ENCODE assay signal across 22 cellular contexts in genomic region chr10:133056651-133057178, GRCh38. TPM values are rescaled to one million over a fixed set of nuclear protein-coding genes. Genes with fewer than 3 reads are reported as not detected.
A peak's percentile ranks its signal among the peaks of the same experiment; 100 is the strongest.
DNase-seq lines count a peak whose midpoint lies in the region; ATAC-seq, FAIRE-seq and TF ChIP-seq lines count a peak whose summit lies in the region.
"Had no signal": no experiment of that assay in that cellular context is flagged by ENCODE, and none has a peak within 500 bp of the region (broad histone marks: within the 10 kb centered on the region; RNA-seq: fewer than 3 reads in every experiment).

No MANE protein-coding gene starts in this region.

- peaks cover 2% of the 10 kb centered on the region for H3K9me3 Mint-ChIP-seq in neural progenitor cell
- H3K9me3 Mint-ChIP-seq: CD8-positive, alpha-beta T cell; GM23338; IgD-negative memory B cell had no signal

- WGBS in A549 (ENCODE audit: missing lambda C conversion rate), result 13% methylated on average over 9 of the region's 19 CpGs

- no peak overlapping the region for H2AFZ ChIP-seq in neural progenitor cell (replicated peaks)
- H2AFZ ChIP-seq: GM23338 had no signal

- ATAC-seq in Right ventricle myocardium inferior (no peak), A549 (peak; percentile 41 to 58; a peak in 4 of 6 replicates), HG02571 (IDR thresholded peaks at IDR 0.05; ENCODE audit: unreplicated experiment) (no peak)
- ATAC-seq: CD8-positive, alpha-beta T cell; GM23338; HCT116 had no signal

- POLR2A ChIA-PET in A549 (lab: Yijun Ruan, JAX), result no interaction called here
- POLR2A ChIA-PET in A673 (lab: Charles Lee; ENCODE audit: low non-redundant PET), result no interaction called here

- peak overlapping the region; percentile 76 for H3K27ac Mint-ChIP-seq in neural progenitor cell
- H3K27ac Mint-ChIP-seq: CD8-positive, alpha-beta T cell; GM23338; HFFc6; IgD-negative memory B cell had no signal

- BruUV-seq in A673 (replicated peaks; lab: Mats Ljungman, UMichigan), result no TSS peak

- TF ChIP-seq RAD21 in A549 (conservative IDR thresholded peaks at IDR 0.05 in 1 of 2, IDR thresholded peaks at IDR 0.05 in 1 of 2), result no peak

- no peak overlapping the region for H3K4me3 Mint-ChIP-seq in neural progenitor cell
- H3K4me3 Mint-ChIP-seq: CD8-positive, alpha-beta T cell; GM23338; HFFc6; IgD-negative memory B cell had no signal

- H3K27ac ChIP-seq in A549, result no peak overlapping the region
- no peak overlapping the region for H3K27ac ChIP-seq in BLaER1
- no peak overlapping the region for H3K27ac ChIP-seq in neural progenitor cell
- H3K27ac ChIP-seq in A673 (ENCODE audit: low read depth, low read length, poor library complexity, severe bottlenecking), result no peak overlapping the region
- H3K27ac ChIP-seq: BLaER1 treated with 17β-estradiol and CSF1 and Interleukin-3, amounts not matched to agents 10 nM and 100 nM had no signal

- H3K9me3 ChIP-seq in A549 (peaks cover 8% of the 10 kb centered on the region; the same call in 1 of the 3 replicates), BLaER1 (no peaks in the 10 kb centered on the region), neural progenitor cell (ENCODE audit: low read depth) (no peaks in the 10 kb centered on the region), A673 (ENCODE audit: low read depth, low read length, poor library complexity, severe bottlenecking) (no peaks in the 10 kb centered on the region)

- H3K4me2 ChIP-seq in A549, result no peak overlapping the region
- H3K4me2 ChIP-seq in BLaER1, result peak overlapping the region; percentile 19; the same call in 1 of the 2 replicates
- no peak overlapping the region for H3K4me2 ChIP-seq in neural progenitor cell
- H3K4me2 ChIP-seq: GM23338 had no signal

- TF ChIP-seq POLR2A in A549 (IDR thresholded peaks at IDR 0.05; ENCODE audit: low read length), result no peak

- CTCF ChIA-PET in A549 (lab: Yijun Ruan, JAX), result no interaction called here
- CTCF ChIA-PET in A673 (lab: Charles Lee), result no interaction called here

- no peaks in the 10 kb centered on the region for H3K4me1 ChIP-seq in A549
- peaks cover 57% of the 10 kb centered on the region for H3K4me1 ChIP-seq in BLaER1
- H3K4me1 ChIP-seq in neural progenitor cell, result no peaks in the 10 kb centered on the region
- no peaks in the 10 kb centered on the region for H3K4me1 ChIP-seq in A673 (ENCODE audit: insufficient read depth, low read length, poor library complexity, severe bottlenecking)

- H3K36me3 Mint-ChIP-seq in neural progenitor cell, result no peaks in the 10 kb centered on the region
- H3K36me3 Mint-ChIP-seq: CD8-positive, alpha-beta T cell; IgD-negative memory B cell had no signal

- TF ChIP-seq CTCF in A549 (IDR thresholded peaks at IDR 0.05) (no peak), neural progenitor cell (IDR thresholded peaks at IDR 0.05) (no peak), A673 (conservative IDR thresholded peaks at IDR 0.05; ENCODE audit: low read depth, low read length) (no peak)

- H3K27me3 Mint-ChIP-seq in neural progenitor cell (ENCODE audit: insufficient read depth, low read depth), result peaks cover 21% of the 10 kb centered on the region

- intact Hi-C loops in Right ventricle myocardium inferior (cut with DNase I), result no loop called here
- intact Hi-C loops in cardiac septum (cut with DNase I), result no loop called here
- intact Hi-C loops in A673 (cut with micrococcal nuclease; ENCODE audit: unreplicated experiment), result no loop called here

- H3K36me3 ChIP-seq in BLaER1 (no peaks in the 10 kb centered on the region), neural progenitor cell (no peaks in the 10 kb centered on the region), A673 (ENCODE audit: insufficient read depth, low read length, poor library complexity, severe bottlenecking) (no peaks in the 10 kb centered on the region)
- H3K36me3 ChIP-seq: BLaER1 treated with 17β-estradiol and CSF1 and Interleukin-3, amounts not matched to agents 10 nM and 100 nM had no signal

- H3K9ac ChIP-seq in BLaER1 (no peak overlapping the region), neural progenitor cell (no peak overlapping the region)
- H3K9ac ChIP-seq: BLaER1 treated with 17β-estradiol and CSF1 and Interleukin-3, amounts not matched to agents 10 nM and 100 nM had no signal

- peaks cover 10% of the 10 kb centered on the region; the same call in 1 of the 2 replicates for H4K20me1 ChIP-seq in BLaER1
- no peaks in the 10 kb centered on the region for H4K20me1 ChIP-seq in neural progenitor cell (ENCODE audit: low read depth)

- H3K4me3 ChIP-seq in A549 (no peak overlapping the region), BLaER1 (no peak overlapping the region), neural progenitor cell (no peak overlapping the region), A673 (ENCODE audit: low read depth, low read length, poor library complexity, severe bottlenecking) (no peak overlapping the region)
- H3K4me3 ChIP-seq: BLaER1 treated with 17β-estradiol and CSF1 and Interleukin-3, amounts not matched to agents 10 nM and 100 nM; GM23338 had no signal

- DNase-seq in Right ventricle myocardium inferior (ENCODE audit: missing footprints), result peak; percentile 57
- DNase-seq in cardiac septum (ENCODE audit: low spot score), result no peak
- no peak for DNase-seq in A549 (ENCODE audit: low read depth in 1 of 2, low spot score in 1 of 2)
- no peak for DNase-seq in neural progenitor cell (ENCODE audit: low spot score)
- no peak for DNase-seq in effector CD4-positive, alpha-beta T cell
- DNase-seq in A673 (ENCODE audit: low spot score), result no peak
- DNase-seq: Calu3; CD8-positive, alpha-beta T cell; HFFc6; KBM-7 had no signal

- no peaks in the 10 kb centered on the region for H3F3A ChIP-seq in neural progenitor cell (ENCODE audit: low read depth)

- no peaks in the 10 kb centered on the region for H3K79me2 ChIP-seq in neural progenitor cell (ENCODE audit: low read depth)

- TF ChIP-seq EP300 in A549 (IDR thresholded peaks at IDR 0.05), result no peak

- H3K27me3 ChIP-seq in BLaER1 (no peaks in the 10 kb centered on the region), neural progenitor cell (no peaks in the 10 kb centered on the region), A673 (replicated peaks; ENCODE audit: insufficient read depth, low read depth, low read length, poor library complexity) (no peaks in the 10 kb centered on the region)

- H3K4me1 Mint-ChIP-seq in neural progenitor cell, result peaks cover 21% of the 10 kb centered on the region
- H3K4me1 Mint-ChIP-seq: GM23338 had no signal

- no peak for FAIRE-seq in A549 (lab: Jason Lieb, UNC)
- FAIRE-seq: A204.1, G401.6, GM12891, GM19239, HTR-8/SVneo had no signal

TF ChIP-seq in A549, 52 proteins besides CTCF, POLR2A, EP300 and RAD21 (continues in another document):
- no peak for TF ChIP-seq EHMT2 (IDR thresholded peaks at IDR 0.05; ENCODE audit: low read depth)
- TF ChIP-seq RFX5 (IDR thresholded peaks at IDR 0.05), result no peak
- no peak for TF ChIP-seq TP53 (CRISPR knock-in tag; IDR thresholded peaks at IDR 0.05)
- TF ChIP-seq HEYL (CRISPR knock-in tag; IDR thresholded peaks at IDR 0.05), result no peak
- TF ChIP-seq ELK1 (IDR thresholded peaks at IDR 0.05; ENCODE audit: low read depth, low read length), result no peak
- no peak for TF ChIP-seq NFE2L2 (conservative IDR thresholded peaks at IDR 0.05; ENCODE audit: low read length)
- TF ChIP-seq REST (IDR thresholded peaks at IDR 0.05), result no peak
- no peak for TF ChIP-seq HOXA7 (CRISPR knock-in tag; IDR thresholded peaks at IDR 0.05)
- TF ChIP-seq CBX8 (IDR thresholded peaks at IDR 0.05), result no peak
- TF ChIP-seq ZSCAN20 (CRISPR knock-in tag; IDR thresholded peaks at IDR 0.05), result no peak
- TF ChIP-seq GATA3 (IDR thresholded peaks at IDR 0.05; ENCODE audit: borderline replicate concordance), result no peak
- no peak for TF ChIP-seq NPAS2 (CRISPR knock-in tag; IDR thresholded peaks at IDR 0.05; ENCODE audit: borderline replicate concordance)

RNA-seq across cellular contexts. Expression of gene ADGRA1, which starts 31.0 kb away (rescaled TPM):
- total RNA-seq in Right ventricle myocardium inferior (not detected), cardiac septum (0.19 TPM), neural progenitor cell (ENCODE audit: low replicate concordance) (not detected in 2 replicates), A673 (2021) (0.82 and 0.87 TPM in 2 replicates)
- polyA plus RNA-seq in A549 (2011; rRNA removed) (not detected in 2 replicates), A549 (2017; fragmentation: RNase III; extraction: RNeasy Plus Mini Kit Qiagen cat#74134 plus additional on column Dnase treatment) (0.03 TPM in 1 of 3 replicates, not detected in the others)
- polyA plus RNA-seq in A549 (2012; cell fraction: cytosol; rRNA removed), result not detected in 2 replicates
- polyA plus RNA-seq in A549 (2012; cell fraction: nucleus; rRNA removed), result 0.02 TPM in 1 of 2 replicates, not detected in the other
- not detected in 2 replicates for polyA minus RNA-seq in A549 (2011; rRNA and poly(A)+ RNA removed)
- total RNA-seq: Calu3; CD8-positive, alpha-beta T cell; HFFc6 had no signal
- polyA plus RNA-seq: AG04450, IgD-negative memory B cell had no signal

Comparison
In these comparisons a context has a peak if more than half of its experiments do, and no peak if none do; other contexts are left out.
1. ATAC-seq: peak in A549 (2 of 2); none in Right ventricle myocardium inferior (single experiment) and HG02571 (single experiment).